ENCODE assay signal across 8 cellular contexts in genomic region chr11:33742249-33742851, GRCh38. TPM values are rescaled to one million over a fixed set of nuclear protein-coding genes. Genes with fewer than 3 reads are reported as not detected.
DNase-seq lines count a peak whose midpoint lies in the region; ATAC-seq, FAIRE-seq and TF ChIP-seq lines count a peak whose summit lies in the region.

No MANE protein-coding gene starts in this region.

- TF ChIP-seq POLR2A in thyroid gland (IDR thresholded peaks at IDR 0.05) = no peak

- H3K4me1 ChIP-seq in SK-N-SH (ENCODE audit: control insufficient read depth in 1 of 2, insufficient read depth in 2 of 2, low read depth in 1 of 2, low read length in 1 of 2) (peaks cover 3 to 4% of the 10 kb centered on the region in 2 experiments; a peak in 3 of 4 replicates), cardiac muscle cell (ENCODE audit: low read depth) (peaks cover 2% of the 10 kb centered on the region), thyroid gland (no peaks in the 10 kb centered on the region)

- POLR2A ChIA-PET in SK-N-SH (lab: Yijun Ruan, JAX) = interaction anchor here (1.4 kb wide), 1 partner anchor 42 kb away, joined by 5 read pairs; no protein-coding TSS in a partner anchor

- H4K20me1 ChIP-seq in SK-N-SH (ENCODE audit: insufficient read depth) = no peaks in the 10 kb centered on the region

- no peak overlapping the region for H3K27ac ChIP-seq in SK-N-SH (ENCODE audit: low read depth in 2 of 2, low read length in 1 of 2)
- no peak overlapping the region for H3K27ac ChIP-seq in cardiac muscle cell
- H3K27ac ChIP-seq in thyroid gland = no peak overlapping the region

- ATAC-seq in HG03159 (IDR thresholded peaks at IDR 0.05; ENCODE audit: unreplicated experiment) (no peak), HG02884 (IDR thresholded peaks at IDR 0.05; ENCODE audit: unreplicated experiment) (no peak), GM18870 (IDR thresholded peaks at IDR 0.05; ENCODE audit: unreplicated experiment) (no peak)

- FAIRE-seq in GM19239 (lab: Jason Lieb, UNC) = peak; percentile 88

- peaks cover 11% of the 10 kb centered on the region for H3F3A ChIP-seq in SK-N-SH (replicated peaks; ENCODE audit: insufficient read depth)

- WGBS in SK-N-SH (ENCODE audit: low lambda C conversion rate) = 66% methylated on average over 3 of the region's 3 CpGs
- WGBS in thyroid gland, 2 donors = 85 to 86% methylated on average over 3 of the region's 3 CpGs

- no peaks in the 10 kb centered on the region for H3K27me3 ChIP-seq in SK-N-SH (ENCODE audit: insufficient read depth)
- H3K27me3 ChIP-seq in cardiac muscle cell = no peaks in the 10 kb centered on the region
- H3K27me3 ChIP-seq in thyroid gland = no peaks in the 10 kb centered on the region

- peak; percentile 47 for DNase-seq in AG08395 (ENCODE audit: low spot score)
- DNase-seq in GM19239 (ENCODE audit: insufficient read length, low spot score) = no peak
- DNase-seq in SK-N-SH = peak; percentile 20
- peak in 1 of 2 donors; percentile 60 for DNase-seq in cardiac muscle cell (ENCODE audit: low read depth in 1 of 2, low spot score in 1 of 2)
- no peak for DNase-seq in thyroid gland

- H3K9me2 ChIP-seq in SK-N-SH = no peaks in the 10 kb centered on the region

- TF ChIP-seq RAD21 in SK-N-SH (IDR thresholded peaks at IDR 0.05; ENCODE audit: low read length) = peak; percentile 59

- H3K4me3 ChIP-seq in SK-N-SH (ENCODE audit: low read depth in 2 of 2, low read length in 1 of 2) (no peak overlapping the region), cardiac muscle cell (no peak overlapping the region), thyroid gland (replicated peaks in 1 of 3) (no peak overlapping the region)

- H2AFZ ChIP-seq in SK-N-SH (ENCODE audit: low read depth) = no peak overlapping the region

- intact Hi-C loops in thyroid gland (cut with DNase I) = no loop called here

- peak; percentile 73 for TF ChIP-seq CTCF in SK-N-SH (IDR thresholded peaks at IDR 0.05)
- TF ChIP-seq CTCF in cardiac muscle cell (IDR thresholded peaks at IDR 0.05; ENCODE audit: low read depth, low read length) = peak; percentile 44
- TF ChIP-seq CTCF in thyroid gland (IDR thresholded peaks at IDR 0.05) = peak in 4 of 6 experiments; percentile 35 to 52 (median 42)

- CTCF ChIA-PET in SK-N-SH (lab: Yijun Ruan, JAX) = interaction anchor here (0.6 to 2.2 kb wide), 44 partner anchors 8 to 578 kb away, joined by 3 to 31 read pairs (median 4); partner anchors contain the start of gene C11orf91

- H3K36me3 ChIP-seq in SK-N-SH (replicated peaks in 1 of 2; ENCODE audit: control insufficient read depth in 1 of 2, insufficient read depth in 2 of 2, low read length in 1 of 2) = peaks cover 14 to 29% of the 10 kb centered on the region in 2 experiments
- no peaks in the 10 kb centered on the region for H3K36me3 ChIP-seq in cardiac muscle cell
- no peaks in the 10 kb centered on the region for H3K36me3 ChIP-seq in thyroid gland

- H3K79me2 ChIP-seq in SK-N-SH (ENCODE audit: insufficient read depth) = peaks cover 7% of the 10 kb centered on the region

- H3K9me3 ChIP-seq in SK-N-SH = no peaks in the 10 kb centered on the region
- H3K9me3 ChIP-seq in cardiac muscle cell (ENCODE audit: low read depth) = no peaks in the 10 kb centered on the region
- H3K9me3 ChIP-seq in thyroid gland = no peaks in the 10 kb centered on the region

- H3K4me2 ChIP-seq in SK-N-SH = no peak overlapping the region

- H3K9ac ChIP-seq in SK-N-SH = no peak overlapping the region

- TF ChIP-seq EP300 in SK-N-SH (IDR thresholded peaks at IDR 0.05; ENCODE audit: borderline replicate concordance in 1 of 2, low read depth in 1 of 2, low read length in 1 of 2) = no peak

TF ChIP-seq in SK-N-SH, 30 proteins besides CTCF, POLR2A, EP300 and RAD21:
- TF ChIP-seq FOXM1 (IDR thresholded peaks at IDR 0.05; ENCODE audit: low read depth) (no peak), JUND (IDR thresholded peaks at IDR 0.05) (no peak), SMC3 (IDR thresholded peaks at IDR 0.05; ENCODE audit: low read depth, low read length) (0 out of 2 replicates have a peak, but pooled peaks have one; percentile 9)

RNA-seq across cellular contexts. Expression of gene CD59, which starts 6.1 kb away (rescaled TPM):
- 616 and 849 TPM in 2 replicates for polyA plus RNA-seq in SK-N-SH (2012; rRNA removed)
- 705 and 770 TPM in 2 replicates for polyA plus RNA-seq in SK-N-SH (2012; cell fraction: cytosol; rRNA removed)
- 216 and 380 TPM in 2 replicates for polyA plus RNA-seq in SK-N-SH (2012; cell fraction: nucleus; rRNA removed)
- total RNA-seq in cardiac muscle cell = 60.6 and 61.1 TPM in 2 replicates
- polyA plus RNA-seq in cardiac muscle cell = 97.1 and 108 TPM in 2 replicates
- total RNA-seq in thyroid gland = 100 to 1,000 TPM; 367 to 562 (median 504) TPM

RNA-seq across cellular contexts. Expression of gene FBXO3, which starts 32.0 kb away (rescaled TPM):
- 17.9 and 27.0 TPM in 2 replicates for polyA plus RNA-seq in SK-N-SH (2012; rRNA removed)
- 21.6 and 26.1 TPM in 2 replicates for polyA plus RNA-seq in SK-N-SH (2012; cell fraction: cytosol; rRNA removed)
- 8.6 and 26.3 TPM in 2 replicates for polyA plus RNA-seq in SK-N-SH (2012; cell fraction: nucleus; rRNA removed)
- total RNA-seq in cardiac muscle cell = 36.1 and 38.2 TPM in 2 replicates
- polyA plus RNA-seq in cardiac muscle cell = 31.1 and 34.4 TPM in 2 replicates
- total RNA-seq in thyroid gland = 10 to 100 TPM; 55.8 to 82.0 (median 57.7) TPM

RNA-seq across cellular contexts. Expression of gene C11orf91, which starts 41.7 kb away (rescaled TPM):
- polyA plus RNA-seq in SK-N-SH (2012; rRNA removed) (0.10 and 0.15 TPM in 2 replicates), cardiac muscle cell (0.23 TPM in 1 of 2 replicates, not detected in the other)
- 0.12 and 0.14 TPM in 2 replicates for polyA plus RNA-seq in SK-N-SH (2012; cell fraction: cytosol; rRNA removed)
- polyA plus RNA-seq in SK-N-SH (2012; cell fraction: nucleus; rRNA removed) = 0.14 and 0.45 TPM in 2 replicates
- total RNA-seq in cardiac muscle cell (not detected in 2 replicates), thyroid gland (not detected)

Comparison
In these comparisons a context has a peak if more than half of its experiments do, and no peak if none do; other contexts are left out.
1. DNase-seq: peak in AG08395 (single experiment) and SK-N-SH (single experiment); none in GM19239 (single experiment) and thyroid gland (0 of 2).
2. Peak in every context shown above with its lines, with median percentiles within 50 percentile points of each other: CTCF ChIP-seq.